Comparison of ENCODE assay signal across 14 cellular contexts in the genomic region with DNA sequence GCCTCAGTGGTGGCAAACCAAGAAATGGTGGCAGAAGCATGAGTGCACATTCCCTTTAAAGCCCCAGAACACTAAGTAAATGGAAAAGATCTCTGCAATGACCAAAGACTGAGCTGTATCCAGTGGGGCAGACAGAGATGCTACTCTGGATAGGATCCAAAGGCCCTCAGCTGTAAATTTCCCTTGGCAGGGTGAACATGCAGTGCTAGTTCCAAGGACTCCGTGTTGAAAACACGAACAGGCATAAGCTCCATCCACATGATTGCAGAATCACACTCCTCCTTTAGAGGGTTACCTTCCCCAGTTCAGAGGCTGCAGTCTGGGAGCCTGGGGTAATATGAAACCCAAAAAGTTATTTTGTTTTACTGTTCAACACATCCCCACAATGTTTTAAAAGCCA.
DNase-seq lines count a peak whose midpoint lies in the region; ATAC-seq and TF ChIP-seq lines count a peak whose summit lies in the region.
"Had no signal": no experiment of that assay in that cellular context is flagged by ENCODE, and none has a peak within 500 bp of the region (broad histone marks: within the 10 kb centered on the region; RNA-seq: fewer than 3 reads in every experiment).

No MANE protein-coding gene starts in this region.

- H3K36me3 ChIP-seq in heart left ventricle = no peaks in the 10 kb centered on the region
- H3K36me3 ChIP-seq in right atrium auricular region = no peaks in the 10 kb centered on the region
- no peaks in the 10 kb centered on the region for H3K36me3 ChIP-seq in transverse colon

- TF ChIP-seq POLR2A in heart left ventricle (IDR thresholded peaks at IDR 0.05) (no peak), transverse colon (IDR thresholded peaks at IDR 0.05) (no peak)

- TF ChIP-seq EP300 in transverse colon (IDR thresholded peaks at IDR 0.05; ENCODE audit: low read depth) = no peak

- no peaks in the 10 kb centered on the region for H3K9me3 Mint-ChIP-seq in type B pancreatic cell

- DNase-seq in heart left ventricle = no peak
- no peak for DNase-seq in right atrium auricular region (ENCODE audit: low spot score)
- DNase-seq in left ventricle myocardium superior = no peak
- DNase-seq in transverse colon = no peak
- no peak for DNase-seq in type B pancreatic cell (ENCODE audit: extremely low spot score, unreplicated experiment)
- no peak for DNase-seq in GM19240 (ENCODE audit: insufficient read length, low spot score)
- DNase-seq: CD4-positive, alpha-beta memory T cell; DMS79 treated with DMSO at 0.1 percent for 48 hours; EL; GDM1 had no signal

- intact Hi-C loops in heart left ventricle (cut with DNase I) = no loop called here
- intact Hi-C loops in left ventricle myocardium superior (cut with micrococcal nuclease) = no loop called here
- intact Hi-C loops in transverse colon (cut with DNase I; ENCODE audit: low total_unique reads) = no loop called here

- no peaks in the 10 kb centered on the region for H3K4me1 Mint-ChIP-seq in type B pancreatic cell (ENCODE audit: unreplicated experiment)
- H3K4me1 Mint-ChIP-seq: CD4-positive, alpha-beta memory T cell had no signal

- 49 to 63% (median 51%) methylated on average over 2 of the region's 2 CpGs for WGBS in heart left ventricle, 4 donors
- 71% methylated on average over 2 of the region's 2 CpGs; no CpG with 5 or more reads in 1 of the 2 donors for WGBS in transverse colon (ENCODE audit: low coverage in 1 of 2), 2 donors

- in situ Hi-C loops in transverse colon (cut with MboI; ENCODE audit: low pct_ligation_motif_present in 1 of 4, low pct_unique_long_range_greater_than_20kb in 1 of 4, low sequenced_read_pairs in 3 of 4) = loop anchor here in 1 of 4 donors (25.0 kb wide), 1 partner anchor 102 kb away; the partner anchor contains the start of gene KLF7

- H3K27ac ChIP-seq in heart left ventricle = peak overlapping the region in 1 of 12 donors; percentile 21
- H3K27ac ChIP-seq in right atrium auricular region = no peak overlapping the region
- peak overlapping the region; percentile 97 for H3K27ac ChIP-seq in VCaP
- H3K27ac ChIP-seq in transverse colon = peak overlapping the region in 3 of 4 donors; percentile 22 to 48 (median 28)

- peaks cover 0 to 29% (median 11%) of the 10 kb centered on the region in 12 donors for H3K4me1 ChIP-seq in heart left ventricle
- peaks cover 0 to 8% of the 10 kb centered on the region in 2 donors for H3K4me1 ChIP-seq in right atrium auricular region
- H3K4me1 ChIP-seq in transverse colon = peaks cover 0 to 8% (median 2%) of the 10 kb centered on the region in 4 donors

- no peaks in the 10 kb centered on the region for H3K36me3 Mint-ChIP-seq in type B pancreatic cell
- H3K36me3 Mint-ChIP-seq: CD4-positive, alpha-beta memory T cell had no signal

- H3K27me3 ChIP-seq in heart left ventricle = no peaks in the 10 kb centered on the region
- no peaks in the 10 kb centered on the region for H3K27me3 ChIP-seq in right atrium auricular region
- H3K27me3 ChIP-seq in transverse colon = no peaks in the 10 kb centered on the region

- ATAC-seq in heart left ventricle = peak in 3 of 4 donors; percentile 39 to 48 (median 44)
- peak; percentile 70 for ATAC-seq in left ventricle myocardium superior
- ATAC-seq in activated CD4-positive, CD25-positive, alpha-beta regulatory T cell treated with anti-CD3 and anti-CD28 coated beads, Interleukin-2, amount 50 U/mL, for 24 hours = no peak
- ATAC-seq: HCT116 had no signal

- no peak for TF ChIP-seq CTCF in heart left ventricle (IDR thresholded peaks at IDR 0.05)
- no peak for TF ChIP-seq CTCF in right atrium auricular region (IDR thresholded peaks at IDR 0.05)
- TF ChIP-seq CTCF in VCaP (conservative IDR thresholded peaks at IDR 0.05) = no peak
- no peak for TF ChIP-seq CTCF in transverse colon (IDR thresholded peaks at IDR 0.05)
- no peak for TF ChIP-seq CTCF in type B pancreatic cell (conservative IDR thresholded peaks at IDR 0.05)

- H3K4me3 Mint-ChIP-seq in type B pancreatic cell = no peak overlapping the region
- H3K4me3 Mint-ChIP-seq: B cell; CD4-positive, alpha-beta memory T cell had no signal

- H3K9me3 ChIP-seq in heart left ventricle (no peaks in the 10 kb centered on the region), right atrium auricular region (no peaks in the 10 kb centered on the region), transverse colon (no peaks in the 10 kb centered on the region)

- H3K27me3 Mint-ChIP-seq in type B pancreatic cell = no peaks in the 10 kb centered on the region
- H3K27me3 Mint-ChIP-seq: CD4-positive, alpha-beta memory T cell had no signal

- H3K27ac Mint-ChIP-seq in type B pancreatic cell = no peak overlapping the region
- H3K27ac Mint-ChIP-seq: B cell; CD4-positive, alpha-beta memory T cell had no signal

- H3K4me3 ChIP-seq in heart left ventricle (no peak overlapping the region), right atrium auricular region (no peak overlapping the region), transverse colon (no peak overlapping the region)

Comparison
In these comparisons a context has a peak if more than half of its experiments do, and no peak if none do; other contexts are left out.
1. ATAC-seq: peak in heart left ventricle (3 of 4) and left ventricle myocardium superior (single experiment); none in activated CD4-positive, CD25-positive, alpha-beta regulatory T cell treated with anti-CD3 and anti-CD28 coated beads, Interleukin-2, amount 50 U/mL, for 24 hours (0 of 2).
2. H3K27ac ChIP-seq: peak in VCaP (single experiment) and transverse colon (3 of 4); none in right atrium auricular region (0 of 2).